9 cellular contexts compared by ENCODE assay signal in genomic region chr11:112175596-112175947, GRCh38. TPM values are rescaled to one million over a fixed set of nuclear protein-coding genes. Genes with fewer than 3 reads are reported as not detected.
DNase-seq lines count a peak whose midpoint lies in the region; ATAC-seq, FAIRE-seq and TF ChIP-seq lines count a peak whose summit lies in the region.
"Had no signal": no experiment of that assay in that cellular context is flagged by ENCODE, and none has a peak within 500 bp of the region (broad histone marks: within the 10 kb centered on the region; RNA-seq: fewer than 3 reads in every experiment).

No MANE protein-coding gene starts in this region.

- H3K9me3 Mint-ChIP-seq in nephron = no peaks in the 10 kb centered on the region

- 27% methylated on average over 4 of the region's 4 CpGs for WGBS in A549 (ENCODE audit: missing lambda C conversion rate)
- 11% methylated on average over 4 of the region's 4 CpGs for whole genome bisulfite sequencing in esophagus muscularis mucosa
- 21 to 22% methylated on average over 4 of the region's 4 CpGs for WGBS in aorta, 2 donors

- intact Hi-C loops in esophagus muscularis mucosa (cut with DNase I) (loop anchor here (2.0 kb wide), 1 partner anchor 61 kb away; no protein-coding TSS in a partner anchor), aorta (cut with DNase I) (loop anchor here (2.0 to 5.0 kb wide), 2 partner anchors 63 kb away; no protein-coding TSS in a partner anchor)

- ATAC-seq in A549 (peak in 1 of 2 experiments; percentile 69; a peak in 4 of 6 replicates), RWPE2 (ENCODE audit: low read depth) (peak; percentile 44), aorta (ENCODE audit: low FRiP score) (no peak)

- H3K27ac Mint-ChIP-seq in nephron = peak overlapping the region; percentile 54 to 93 (median 67)

- H3K4me1 Mint-ChIP-seq in nephron = peaks cover 24% of the 10 kb centered on the region

- H3K4me1 ChIP-seq in A549 (peaks cover 24% of the 10 kb centered on the region), RWPE2 (ENCODE audit: insufficient read depth, poor library complexity, severe bottlenecking) (peaks cover 26% of the 10 kb centered on the region), esophagus muscularis mucosa (peaks cover 3 to 31% (median 27%) of the 10 kb centered on the region in 4 donors), aorta (ENCODE audit: control insufficient read depth in 1 of 2, insufficient read depth in 2 of 2, low read length in 2 of 2) (no peaks in the 10 kb centered on the region)

- no peak for DNase-seq in A549 (ENCODE audit: low read depth in 1 of 2, low spot score in 1 of 2)
- no peak for DNase-seq in RWPE2 (ENCODE audit: low spot score)
- no peak for DNase-seq in esophagus muscularis mucosa (ENCODE audit: extremely low spot score)
- DNase-seq in GF-D8 (lab: John Stamatoyannopoulos, UW) = no peak
- DNase-seq in medulla oblongata (ENCODE audit: extremely low spot score) = no peak
- DNase-seq in AG20443 (ENCODE audit: low spot score) = no peak
- no peak for DNase-seq in aorta
- DNase-seq: NCI-H187 treated with DMSO at 0.1 percent for 48 hours had no signal

- H3K36me3 Mint-ChIP-seq in nephron (ENCODE audit: low read depth) = no peaks in the 10 kb centered on the region

- peak overlapping the region; percentile 75 to 83 (median 77) for H3K4me3 Mint-ChIP-seq in nephron

- no peaks in the 10 kb centered on the region for H3K9me3 ChIP-seq in A549
- H3K9me3 ChIP-seq in RWPE2 (ENCODE audit: severe bottlenecking) = no peaks in the 10 kb centered on the region
- no peaks in the 10 kb centered on the region for H3K9me3 ChIP-seq in esophagus muscularis mucosa
- H3K9me3 ChIP-seq in aorta (ENCODE audit: control insufficient read depth, low read length) = no peaks in the 10 kb centered on the region

- POLR2A ChIA-PET in A549 (lab: Yijun Ruan, JAX) = interaction anchor here (0.9 to 1.0 kb wide), 2 partner anchors 12 to 89 kb away, joined by 3 to 5 read pairs; partner anchors contain the start of genes IL18, SDHD and TIMM8B

- TF ChIP-seq EP300 in A549 (IDR thresholded peaks at IDR 0.05) = no peak
- no peak for TF ChIP-seq EP300 in esophagus muscularis mucosa (IDR thresholded peaks at IDR 0.05)

- H3K27me3 Mint-ChIP-seq in nephron (ENCODE audit: low read depth) = no peaks in the 10 kb centered on the region

- TF ChIP-seq CTCF in A549 (IDR thresholded peaks at IDR 0.05) = no peak
- TF ChIP-seq CTCF in RWPE2 (IDR thresholded peaks at IDR 0.05; ENCODE audit: poor library complexity, severe bottlenecking) = no peak
- TF ChIP-seq CTCF in esophagus muscularis mucosa (IDR thresholded peaks at IDR 0.05) = no peak
- TF ChIP-seq CTCF in nephron (IDR thresholded peaks at IDR 0.05; ENCODE audit: unreplicated experiment in 3 of 3) = no peak

- CTCF ChIA-PET in A549 (lab: Yijun Ruan, JAX) = interaction anchor here (0.6 to 5.6 kb wide), 18 partner anchors 9 to 89 kb away, joined by 3 to 50 read pairs (median 4); partner anchors contain the start of genes SDHD, TEX12 and TIMM8B

- no peak for FAIRE-seq in A549 (lab: Jason Lieb, UNC)

- H3K4me2 ChIP-seq in A549 = peak overlapping the region; percentile 84

- H3K4me3 ChIP-seq in A549 = peak overlapping the region; percentile 46
- peak overlapping the region; percentile 23 for H3K4me3 ChIP-seq in RWPE2 (ENCODE audit: severe bottlenecking)
- H3K4me3 ChIP-seq in esophagus muscularis mucosa = peak overlapping the region; percentile 43 to 50 (median 46)
- H3K4me3 ChIP-seq in aorta (ENCODE audit: low read length in 2 of 2) = peak overlapping the region in 1 of 2 donors; percentile 31

- peak overlapping the region in 1 of 2 experiments; percentile 63; a peak in 2 of 6 replicates for H3K27ac ChIP-seq in A549
- H3K27ac ChIP-seq in RWPE2 (ENCODE audit: poor library complexity, severe bottlenecking) = no peak overlapping the region
- peak overlapping the region; percentile 68 to 80 (median 76) for H3K27ac ChIP-seq in esophagus muscularis mucosa (replicated peaks in 1 of 4)
- H3K27ac ChIP-seq in aorta (ENCODE audit: low read depth in 1 of 2, low read length in 2 of 2) = no peak overlapping the region

- TF ChIP-seq POLR2A in A549 (IDR thresholded peaks at IDR 0.05; ENCODE audit: low read length) = no peak
- TF ChIP-seq POLR2A in esophagus muscularis mucosa (IDR thresholded peaks at IDR 0.05; ENCODE audit: low read depth) = no peak

- H3K36me3 ChIP-seq in RWPE2 (ENCODE audit: low read depth) (no peaks in the 10 kb centered on the region), esophagus muscularis mucosa (peaks cover 0 to 3% (median 0%) of the 10 kb centered on the region in 4 donors), aorta (ENCODE audit: control insufficient read depth in 1 of 2, insufficient read depth in 2 of 2, low read length in 1 of 2) (peaks cover 0 to 2% of the 10 kb centered on the region in 2 donors)

- H3K27me3 ChIP-seq in RWPE2 (ENCODE audit: insufficient read depth, poor library complexity, severe bottlenecking) = no peaks in the 10 kb centered on the region
- H3K27me3 ChIP-seq in esophagus muscularis mucosa = no peaks in the 10 kb centered on the region
- no peaks in the 10 kb centered on the region for H3K27me3 ChIP-seq in aorta (ENCODE audit: control insufficient read depth in 1 of 2, insufficient read depth in 2 of 2, low read length in 1 of 2)

- TF ChIP-seq RAD21 in A549 (conservative IDR thresholded peaks at IDR 0.05 in 1 of 2, IDR thresholded peaks at IDR 0.05 in 1 of 2) = no peak

TF ChIP-seq in A549, 52 proteins besides CTCF, POLR2A, EP300 and RAD21 (continues in another document):
- TF ChIP-seq JUN (IDR thresholded peaks at IDR 0.05) (no peak), HES2 (IDR thresholded peaks at IDR 0.05) (no peak), ATOH8 (CRISPR knock-in tag; IDR thresholded peaks at IDR 0.05; ENCODE audit: low read depth) (no peak), CEBPB (IDR thresholded peaks at IDR 0.05) (no peak), SREBF2 (IDR thresholded peaks at IDR 0.05) (no peak), NPAS2 (CRISPR knock-in tag; IDR thresholded peaks at IDR 0.05; ENCODE audit: borderline replicate concordance) (no peak), NR3C1 (IDR thresholded peaks at IDR 0.05) (no peak), MAFK (IDR thresholded peaks at IDR 0.05; ENCODE audit: partially characterized antibody) (no peak), CBX2 (IDR thresholded peaks at IDR 0.05; ENCODE audit: borderline replicate concordance, low read depth) (no peak), GATA3 (IDR thresholded peaks at IDR 0.05; ENCODE audit: borderline replicate concordance) (no peak), MYC (IDR thresholded peaks at IDR 0.05; ENCODE audit: borderline replicate concordance, low read length) (no peak), MAX (IDR thresholded peaks at IDR 0.05) (no peak), ZFP36 (IDR thresholded peaks at IDR 0.05; ENCODE audit: borderline replicate concordance, partially characterized antibody) (no peak), HEYL (CRISPR knock-in tag; IDR thresholded peaks at IDR 0.05) (no peak)

RNA-seq across cellular contexts. Expression of gene BCO2, which starts 0.3 kb away (rescaled TPM):
- polyA plus RNA-seq in A549 (2011; rRNA removed) (1.9 and 2.1 TPM in 2 replicates), A549 (2017; fragmentation: RNase III; extraction: RNeasy Plus Mini Kit Qiagen cat#74134 plus additional on column Dnase treatment) (0.79 to 1.8 TPM (median 1.3 TPM) in 3 replicates), aorta (10 to 100 TPM in 1 of 2 donors, 1 to 10 TPM in 1; 1.1 to 13.0 TPM)
- polyA plus RNA-seq in A549 (2012; cell fraction: cytosol; rRNA removed) = 0.25 and 0.28 TPM in 2 replicates
- 0.47 and 0.49 TPM in 2 replicates for polyA plus RNA-seq in A549 (2012; cell fraction: nucleus; rRNA removed)
- polyA minus RNA-seq in A549 (2011; rRNA and poly(A)+ RNA removed) = 0.58 and 0.63 TPM in 2 replicates
- total RNA-seq in esophagus muscularis mucosa (10 to 100 TPM in 1 of 4 donors, 1 to 10 TPM in 3; 1.4 to 11.6 (median 3.1) TPM), aorta (1 to 10 TPM; 6.1 to 9.1 TPM)

RNA-seq across cellular contexts. Expression of gene TEX12, which starts 8.4 kb away (rescaled TPM):
- polyA plus RNA-seq in A549 (2011; rRNA removed) (not detected in 2 replicates), A549 (2017; fragmentation: RNase III; extraction: RNeasy Plus Mini Kit Qiagen cat#74134 plus additional on column Dnase treatment) (not detected in 3 replicates), aorta (not detected)
- not detected in 2 replicates for polyA plus RNA-seq in A549 (2012; cell fraction: cytosol; rRNA removed)
- polyA plus RNA-seq in A549 (2012; cell fraction: nucleus; rRNA removed) = not detected in 2 replicates
- polyA minus RNA-seq in A549 (2011; rRNA and poly(A)+ RNA removed) = not detected in 2 replicates
- total RNA-seq in esophagus muscularis mucosa (1 to 10 TPM in 1 of 4 donors, under 1 TPM in 1, not detected in 2; 0.40 to 4.2 TPM), aorta (under 1 TPM; 0.57 to 0.97 TPM)

RNA-seq across cellular contexts. Expression of gene IL18, which starts 11.7 kb away (rescaled TPM):
- polyA plus RNA-seq in A549 (2011; rRNA removed) (87.1 and 95.5 TPM in 2 replicates), A549 (2017; fragmentation: RNase III; extraction: RNeasy Plus Mini Kit Qiagen cat#74134 plus additional on column Dnase treatment) (114 to 122 TPM (median 119 TPM) in 3 replicates), aorta (10 to 100 TPM in 1 of 2 donors, 1 to 10 TPM in 1; 4.1 to 29.8 TPM)
- polyA plus RNA-seq in A549 (2012; cell fraction: cytosol; rRNA removed) = 35.4 and 37.2 TPM in 2 replicates
- polyA plus RNA-seq in A549 (2012; cell fraction: nucleus; rRNA removed) = 10.9 and 18.7 TPM in 2 replicates
- polyA minus RNA-seq in A549 (2011; rRNA and poly(A)+ RNA removed) = 22.6 and 26.6 TPM in 2 replicates
- total RNA-seq in esophagus muscularis mucosa (1 to 10 TPM; 5.8 to 7.9 (median 6.8) TPM), aorta (10 to 100 TPM; 11.1 to 17.1 TPM)

RNA-seq across cellular contexts. Expression of gene PTS, which starts 50.7 kb away (rescaled TPM):
- polyA plus RNA-seq in A549 (2011; rRNA removed) = 34.0 and 48.5 TPM in 2 replicates
- polyA plus RNA-seq in A549 (2012; cell fraction: cytosol; rRNA removed) = 25.1 and 32.3 TPM in 2 replicates
- polyA plus RNA-seq in A549 (2012; cell fraction: nucleus; rRNA removed) = 11.3 and 20.6 TPM in 2 replicates
- polyA plus RNA-seq in A549 (2017; fragmentation: RNase III; extraction: RNeasy Plus Mini Kit Qiagen cat#74134 plus additional on column Dnase treatment) = 33.6 to 34.4 TPM (median 33.9 TPM) in 3 replicates
- 7.6 and 10.5 TPM in 2 replicates for polyA minus RNA-seq in A549 (2011; rRNA and poly(A)+ RNA removed)
- 10 to 100 TPM; 22.2 to 45.3 (median 28.5) TPM for total RNA-seq in esophagus muscularis mucosa
- 10 to 100 TPM; 36.5 to 48.3 TPM for total RNA-seq in aorta
- 10 to 100 TPM; 42.0 to 61.2 TPM for polyA plus RNA-seq in aorta

Comparison
In these comparisons a context has a peak if more than half of its experiments do, and no peak if none do; other contexts are left out.
1. H3K27ac ChIP-seq: peak in esophagus muscularis mucosa (4 of 4); none in RWPE2 (single experiment) and aorta (0 of 2).